ENCODE assay signal across 11 cellular contexts in genomic region chr12:70994217-70994788, GRCh38.
DNase-seq lines count a peak whose midpoint lies in the region; ATAC-seq and TF ChIP-seq lines count a peak whose summit lies in the region.
"Had no signal": no experiment of that assay in that cellular context is flagged by ENCODE, and none has a peak within 500 bp of the region (broad histone marks: within the 10 kb centered on the region; RNA-seq: fewer than 3 reads in every experiment).

No MANE protein-coding gene starts in this region.

- H3K4me3 ChIP-seq in PC-3 (ENCODE audit: low read length) (no peak overlapping the region), ovary (no peak overlapping the region), WERI-Rb-1 (ENCODE audit: low read depth, low read length) (no peak overlapping the region)

- WGBS in ovary, 3 donors: 15 to 23% (median 20%) methylated on average over 5 of the region's 5 CpGs

- H3K79me2 ChIP-seq in PC-3 (ENCODE audit: low read length): no peaks in the 10 kb centered on the region

- DNase-seq in AG08395 (ENCODE audit: low spot score) (peak; percentile 58), PC-3 (peak; percentile 58), fibroblast of gingiva (ENCODE audit: low read depth) (peak; percentile 96), ovary (peak in 1 of 5 donors; percentile 29), GM20000 (ENCODE audit: low spot score) (no peak), foreskin melanocyte (no peak), WERI-Rb-1 (no peak), SHP77 (lab: John Stamatoyannopoulos, UW) (no peak)
- DNase-seq: natural killer cell; NCI-H524; stimulated activated CD4-positive, alpha-beta T cell treated with anti-CD3 and anti-CD28 coated beads, Interleukin-4, amount 100 ng/mL, for 24 hours had no signal

- BruUV-seq in PC-3 (replicated peaks; lab: Mats Ljungman, UMichigan): no TSS peak

- no peaks in the 10 kb centered on the region for H4K20me1 ChIP-seq in PC-3 (ENCODE audit: low read length)

- no peaks in the 10 kb centered on the region for H3K9me3 ChIP-seq in PC-3 (ENCODE audit: low read length)
- H3K9me3 ChIP-seq in ovary: no peaks in the 10 kb centered on the region
- H3K9me3 ChIP-seq in WERI-Rb-1 (ENCODE audit: severe bottlenecking): no peaks in the 10 kb centered on the region

- ATAC-seq in PC-3: peak; percentile 48
- ATAC-seq: natural killer cell had no signal

- CTCF ChIA-PET in PC-3 (lab: Charles Lee): no interaction called here

- intact Hi-C loops in PC-3 (cut with micrococcal nuclease) (no loop called here), ovary (cut with DNase I) (no loop called here)

- TF ChIP-seq POLR2A in ovary (IDR thresholded peaks at IDR 0.05): no peak

- 0 out of 2 replicates have a peak overlapping the region, but pooled peaks have one; percentile 27 for H2AFZ ChIP-seq in PC-3 (ENCODE audit: low read length)

- H3K4me2 ChIP-seq in PC-3 (ENCODE audit: low read length): 0 out of 2 replicates have a peak overlapping the region, but pooled peaks have one; percentile 10

- H3K4me1 ChIP-seq in PC-3 (ENCODE audit: insufficient read depth, low read length): peaks cover 8% of the 10 kb centered on the region; the same call in 1 of the 2 replicates
- no peaks in the 10 kb centered on the region for H3K4me1 ChIP-seq in ovary (ENCODE audit: insufficient read depth)

- H3K36me3 ChIP-seq in PC-3 (ENCODE audit: low read depth, low read length): no peaks in the 10 kb centered on the region
- H3K36me3 ChIP-seq in ovary: no peaks in the 10 kb centered on the region
- H3K36me3 ChIP-seq in WERI-Rb-1: no peaks in the 10 kb centered on the region

- no peaks in the 10 kb centered on the region for H3K9me2 ChIP-seq in PC-3 (replicated peaks; ENCODE audit: low read length)

- TF ChIP-seq CTCF in PC-3 (conservative IDR thresholded peaks at IDR 0.05; ENCODE audit: low read depth, low read length): no peak
- TF ChIP-seq CTCF in ovary (IDR thresholded peaks at IDR 0.05): no peak
- TF ChIP-seq CTCF in GM20000 (IDR thresholded peaks at IDR 0.05; ENCODE audit: extremely low read depth, missing control alignments): no peak
- no peak for TF ChIP-seq CTCF in WERI-Rb-1 (IDR thresholded peaks at IDR 0.05; ENCODE audit: low read depth, low read length)

- H3K27me3 ChIP-seq in PC-3 (ENCODE audit: low read length): no peaks in the 10 kb centered on the region
- no peaks in the 10 kb centered on the region for H3K27me3 ChIP-seq in ovary
- no peaks in the 10 kb centered on the region for H3K27me3 ChIP-seq in WERI-Rb-1 (ENCODE audit: insufficient read depth, low read depth, severe bottlenecking)

- POLR2A ChIA-PET in PC-3 (lab: Charles Lee; ENCODE audit: unreplicated experiment): no interaction called here

- no peaks in the 10 kb centered on the region for H3F3A ChIP-seq in PC-3 (ENCODE audit: low read length, unreplicated experiment)

- H3K27ac ChIP-seq in PC-3 (ENCODE audit: low read length) (0 out of 2 replicates have a peak overlapping the region, but pooled peaks have one; percentile 8), ovary (no peak overlapping the region), WERI-Rb-1 (no peak overlapping the region)

- no peak overlapping the region for H3K9ac ChIP-seq in PC-3 (ENCODE audit: low read length)

- TF ChIP-seq EP300 in ovary (IDR thresholded peaks at IDR 0.05): peak; percentile 61

Comparison
In these comparisons a context has a peak if more than half of its experiments do, and no peak if none do; other contexts are left out.
1. DNase-seq: peak in AG08395 (single experiment), PC-3 (single experiment) and fibroblast of gingiva (single experiment); none in GM20000 (single experiment), foreskin melanocyte (single experiment), WERI-Rb-1 (single experiment) and SHP77 (0 of 2).